ENCODE assay signal across 27 cellular contexts in the genomic region with DNA sequence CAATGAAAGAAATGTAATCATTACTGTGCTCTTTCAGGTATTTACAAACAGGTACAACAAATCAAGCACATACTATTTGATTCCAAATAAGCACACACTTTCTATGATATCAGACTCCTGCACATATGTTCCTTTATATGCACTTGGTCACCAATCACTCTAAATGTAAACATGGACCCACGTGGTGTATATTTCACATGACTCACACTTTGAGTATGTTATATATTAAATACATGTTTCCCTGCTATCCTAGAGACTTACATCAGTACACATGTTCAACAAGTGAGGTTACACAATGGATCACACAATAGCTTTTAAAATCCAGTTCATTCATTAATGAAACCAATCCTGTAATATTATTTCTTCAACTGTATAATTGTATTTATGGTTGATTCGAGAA.
"Had no signal": no experiment of that assay in that cellular context is flagged by ENCODE, and none has a peak within 500 bp of the region (broad histone marks: within the 10 kb centered on the region; RNA-seq: fewer than 3 reads in every experiment).

No MANE protein-coding gene starts in this region.

- H3K36me3 Mint-ChIP-seq: naive B cell; natural killer cell treated with Interleukin-12 subunit alpha and Interleukin-12 subunit beta and Interleukin-15 and Interleukin-18, amount 100 ng/mL, for 72 hours; stimulated activated effector memory CD8-positive, alpha-beta T cell treated with anti-CD3 and anti-CD28 coated beads, Interleukin-12 subunit alpha, Interleukin-12 subunit beta, amount 100 ng/mL, for 72 hours had no signal

- H3K9ac ChIP-seq: parathyroid adenoma had no signal

- H3K4me1 Mint-ChIP-seq: naive B cell; stimulated activated effector memory CD8-positive, alpha-beta T cell treated with anti-CD3 and anti-CD28 coated beads, Interleukin-12 subunit alpha, Interleukin-12 subunit beta, amount 100 ng/mL, for 72 hours had no signal

- H3K4me1 ChIP-seq: foreskin keratinocyte, gastroesophageal sphincter, heart left ventricle, left lung, parathyroid adenoma, prostate gland, sigmoid colon, stomach, thyroid gland, vagina had no signal

- FAIRE-seq: endometrium, islet of Langerhans had no signal

- H3K4me3 Mint-ChIP-seq: effector memory CD8-positive, alpha-beta T cell; mesothelial cell of epicardium; naive B cell; natural killer cell treated with Interleukin-12 subunit alpha and Interleukin-12 subunit beta and Interleukin-15 and Interleukin-18, amount 100 ng/mL, for 72 hours; neural crest cell; stimulated activated effector memory CD8-positive, alpha-beta T cell treated with anti-CD3 and anti-CD28 coated beads, Interleukin-12 subunit alpha, Interleukin-12 subunit beta, amount 100 ng/mL, for 72 hours had no signal

- DNase-seq: cortex of kidney; effector memory CD8-positive, alpha-beta T cell; foreskin keratinocyte; heart left ventricle; left cardiac atrium; left lung; mesenchymal stem cell; mucosa of descending colon; naive B cell; right cardiac atrium; sigmoid colon; stimulated activated CD4-positive, alpha-beta T cell treated with anti-CD3 and anti-CD28 coated beads, Interleukin-2, amount 100 ng/mL, for 24 hours; stimulated activated CD4-positive, alpha-beta T cell treated with anti-CD3 and anti-CD28 coated beads, Interleukin-4, amount 100 ng/mL, for 24 hours; stimulated activated naive CD4-positive, alpha-beta T cell treated with Interleukin-2 at 50 U/mL for 16 hours; stomach; thyroid gland had no signal

- H3K27me3 ChIP-seq: foreskin keratinocyte, gastroesophageal sphincter, heart left ventricle, hepatocyte, left lung, sigmoid colon, stomach, thyroid gland, vagina had no signal

- H3K36me3 ChIP-seq: gastroesophageal sphincter, heart left ventricle, left lung, prostate gland, sigmoid colon, stomach, thyroid gland, vagina had no signal

- H2AFZ ChIP-seq: hepatocyte, parathyroid adenoma had no signal

- H3K79me2 ChIP-seq: hepatocyte, parathyroid adenoma had no signal

- H3K27ac Mint-ChIP-seq: effector memory CD8-positive, alpha-beta T cell; mesothelial cell of epicardium; naive B cell; natural killer cell treated with Interleukin-12 subunit alpha and Interleukin-12 subunit beta and Interleukin-15 and Interleukin-18, amount 100 ng/mL, for 72 hours; stimulated activated effector memory CD8-positive, alpha-beta T cell treated with anti-CD3 and anti-CD28 coated beads, Interleukin-12 subunit alpha, Interleukin-12 subunit beta, amount 100 ng/mL, for 72 hours had no signal

- H3K4me2 ChIP-seq: hepatocyte had no signal

- H3K9me3 ChIP-seq: prostate gland, thyroid gland, vagina had no signal

- H3K4me3 ChIP-seq: gastroesophageal sphincter, heart left ventricle, hepatocyte, left lung, mucosa of descending colon, prostate gland, sigmoid colon, stomach, thyroid gland, vagina had no signal

- H3K27me3 Mint-ChIP-seq: effector memory CD8-positive, alpha-beta T cell; naive B cell; natural killer cell treated with Interleukin-12 subunit alpha and Interleukin-12 subunit beta and Interleukin-15 and Interleukin-18, amount 100 ng/mL, for 72 hours had no signal

- H3K27ac ChIP-seq: foreskin keratinocyte, gastroesophageal sphincter, heart left ventricle, hepatocyte, left lung, parathyroid adenoma, prostate gland, sigmoid colon, stomach, thyroid gland, vagina had no signal
